Comparison of ENCODE assay signal across 1 cellular context in the genomic region with DNA sequence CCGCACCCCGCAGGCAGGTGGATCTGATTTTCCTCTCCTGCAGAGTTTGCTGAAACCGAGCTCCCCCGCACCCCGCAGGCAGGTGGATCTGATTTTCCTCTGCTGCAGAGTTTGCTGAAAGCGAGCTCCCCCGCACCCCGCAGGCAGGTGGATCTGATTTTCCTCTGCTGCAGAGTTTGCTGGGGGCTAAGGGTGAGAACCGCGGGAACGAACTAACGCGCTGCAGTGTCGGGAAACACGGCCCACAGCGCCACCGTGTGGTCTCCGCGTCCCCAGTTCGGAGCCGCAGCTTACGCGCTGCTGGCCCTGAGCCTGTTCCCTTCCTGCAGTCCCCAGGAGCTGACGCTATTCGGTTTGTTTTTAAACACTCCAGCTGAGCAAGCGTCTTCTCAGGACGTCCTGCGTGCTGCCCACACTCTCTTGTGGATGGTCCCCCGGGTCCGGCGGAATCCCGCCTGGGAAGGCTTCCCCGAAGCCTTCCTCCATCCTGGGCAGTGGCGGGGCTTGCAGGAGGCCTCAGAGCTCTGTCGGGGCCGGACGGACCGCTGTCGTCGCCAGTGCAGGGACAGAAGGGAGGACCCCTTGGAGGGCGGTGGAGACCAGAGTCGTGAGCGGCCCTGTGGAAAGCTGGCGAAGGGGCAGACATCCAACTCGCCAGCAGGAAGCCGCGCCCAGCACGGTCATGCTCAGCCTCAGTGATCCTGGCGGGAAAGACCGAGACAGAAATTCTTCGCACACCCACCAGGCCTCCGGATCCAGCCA.
TF ChIP-seq lines count a peak whose summit lies in the region.

No MANE protein-coding gene starts in this region.

TF ChIP-seq in Ishikawa, 13 proteins besides CTCF, POLR2A, EP300 and RAD21 (continued from another document):
- TF ChIP-seq CREB1 (IDR thresholded peaks at IDR 0.05; ENCODE audit: low read depth) (no peak), CEBPB (IDR thresholded peaks at IDR 0.05) (no peak), TEAD4 (IDR thresholded peaks at IDR 0.05) (no peak), TAF1 (IDR thresholded peaks at IDR 0.05; ENCODE audit: low read depth) (no peak)
- TF ChIP-seq, protein P1, sequence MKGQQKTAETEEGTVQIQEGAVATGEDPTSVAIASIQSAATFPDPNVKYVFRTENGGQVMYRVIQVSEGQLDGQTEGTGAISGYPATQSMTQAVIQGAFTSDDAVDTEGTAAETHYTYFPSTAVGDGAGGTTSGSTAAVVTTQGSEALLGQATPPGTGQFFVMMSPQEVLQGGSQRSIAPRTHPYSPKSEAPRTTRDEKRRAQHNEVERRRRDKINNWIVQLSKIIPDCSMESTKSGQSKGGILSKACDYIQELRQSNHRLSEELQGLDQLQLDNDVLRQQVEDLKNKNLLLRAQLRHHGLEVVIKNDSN (IDR thresholded peaks at IDR 0.05) = no peak
- TF ChIP-seq, protein P2, sequence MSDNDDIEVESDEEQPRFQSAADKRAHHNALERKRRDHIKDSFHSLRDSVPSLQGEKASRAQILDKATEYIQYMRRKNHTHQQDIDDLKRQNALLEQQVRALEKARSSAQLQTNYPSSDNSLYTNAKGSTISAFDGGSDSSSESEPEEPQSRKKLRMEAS (IDR thresholded peaks at IDR 0.05) = no peak
